Comparison of ENCODE assay signal across 8 cellular contexts in genomic region chr12:64625243-64626077, GRCh38. TPM values are rescaled to one million over a fixed set of nuclear protein-coding genes. Genes with fewer than 3 reads are reported as not detected.
DNase-seq lines count a peak whose midpoint lies in the region; ATAC-seq and FAIRE-seq lines count a peak whose summit lies in the region.

No MANE protein-coding gene starts in this region.

- H3K9me3 ChIP-seq in right cardiac atrium (ENCODE audit: control insufficient read depth, low read length): no peaks in the 10 kb centered on the region

- FAIRE-seq in A204.1 (lab: Jason Lieb, UNC) (peak; percentile 88), GM18507 (lab: Jason Lieb, UNC) (peak; percentile 92)

- 5% methylated on average over 15 of the region's 15 CpGs for WGBS in right cardiac atrium

- intact Hi-C loops in right cardiac atrium (cut with DNase I): no loop called here

- H3K4me3 ChIP-seq in right cardiac atrium (ENCODE audit: low read length): peak overlapping the region; percentile 31

- DNase-seq in GM18507 (ENCODE audit: extremely low spot score, insufficient read length, low read depth): no peak
- DNase-seq in OCI-M1 (lab: John Stamatoyannopoulos, UW): peak; percentile 96
- DNase-seq in amygdala (lab: John Stamatoyannopoulos, UW): peak in 37 of 56 donors; percentile 10 to 63 (median 31)
- DNase-seq in right cardiac atrium: peak; percentile 70 to 81 (median 73)
- peak; percentile 61 for DNase-seq in retina
- no peak for DNase-seq in DMS 273 treated with DMSO at 0.1 percent for 48 hours (lab: John Stamatoyannopoulos, UW)

- peaks cover 4% of the 10 kb centered on the region for H3K4me1 ChIP-seq in right cardiac atrium (ENCODE audit: control insufficient read depth, insufficient read depth, low read length)

- H3K27me3 ChIP-seq in right cardiac atrium (ENCODE audit: control insufficient read depth, insufficient read depth): no peaks in the 10 kb centered on the region

- ATAC-seq in HG02938 (IDR thresholded peaks at IDR 0.05; ENCODE audit: unreplicated experiment): peak; percentile 34
- peak; percentile 91 to 94 for ATAC-seq in right cardiac atrium

- H3K27ac ChIP-seq in right cardiac atrium (ENCODE audit: low read length): peak overlapping the region; percentile 78

RNA-seq across cellular contexts. Expression of gene RASSF3, which starts 15.2 kb away (rescaled TPM):
- 100 to 1,000 TPM; 111 to 154 (median 122) TPM for total RNA-seq in right cardiac atrium
- 44.6 TPM for polyA plus RNA-seq in right cardiac atrium

Comparison
In these comparisons a context has a peak if more than half of its experiments do, and no peak if none do; other contexts are left out.
1. DNase-seq: peak in OCI-M1 (single experiment), amygdala (37 of 56), right cardiac atrium (3 of 3) and retina (single experiment); none in GM18507 (single experiment) and DMS 273 treated with DMSO at 0.1 percent for 48 hours (single experiment).